In genomic region chr14:54693761-54694160, GRCh38 we compare ENCODE assay signal across 30 cellular contexts.
"Had no signal": no experiment of that assay in that cellular context is flagged by ENCODE, and none has a peak within 500 bp of the region (broad histone marks: within the 10 kb centered on the region; RNA-seq: fewer than 3 reads in every experiment).

No MANE protein-coding gene starts in this region.

- H3K27ac Mint-ChIP-seq: activated B cell treated with CpG ODN at 0.5 μM for 24 hours; activated CD4-positive, alpha-beta T cell treated with anti-CD3 and anti-CD28 coated beads, Interleukin-2, amount 10 ng/mL, durations not matched to agents 24 days and 14 days; activated naive CD8-positive, alpha-beta T cell treated with anti-CD3 and anti-CD28 coated beads, Interleukin-2, amount 50 U/mL, for 24 hours; T-helper 1 cell treated with Interleukin-12 subunit alpha and Interleukin-12 subunit beta and Interleukin-4 antibody, amounts not matched to agents 30 μg/mL and 1 μg/mL, for 36 hours had no signal

- DNase-seq: activated B cell treated with CpG ODN at 0.5 μM for 24 hours; activated CD4-positive, alpha-beta T cell treated with anti-CD3 and anti-CD28 coated beads for 1 hour; activated CD4-positive, alpha-beta T cell treated with anti-CD3 and anti-CD28 coated beads, Interleukin-2, amount 10 ng/mL, durations not matched to agents 24 days and 14 days; activated CD4-positive, alpha-beta T cell treated with anti-CD3 and anti-CD28 coated beads, Interleukin-2, amount 50 U/mL, for 48 hours; activated CD8-positive, alpha-beta memory T cell treated with anti-CD3 and anti-CD28 coated beads for 24 hours; activated effector memory CD4-positive, alpha-beta T cell treated with anti-CD3 and anti-CD28 coated beads, Interleukin-2, amount 50 U/mL, for 16 hours; activated naive CD4-positive, alpha-beta T cell treated with Interleukin-2 at 50 U/mL for 16 hours; activated naive CD8-positive, alpha-beta T cell treated with anti-CD3 and anti-CD28 coated beads, Interleukin-2, amount 50 U/mL, for 24 hours; activated T-cell treated with anti-CD3 and anti-CD28 coated beads, Interleukin-2, amount 50 U/mL, for 4 hours; amniotic stem cell; body of pancreas; cerebellar nuclear complex; Kasumi-1; KBM-7; NCI-H1105 treated with DMSO at 0.1 percent for 48 hours; NCI-H146; NCI-H187 treated with DMSO at 0.1 percent for 48 hours; NCI-H2171 treated with DMSO at 0.1 percent for 48 hours; NCI-H345; NCI-H510A; NCI-H526 treated with DMSO at 0.1 percent for 48 hours; NCI-H82; NK-92 treated with Interleukin-12 subunit alpha and Interleukin-12 subunit beta, amount 100 ng/mL, for 24 hours; OCI-M1; RPMI8226; SHP77 treated with DMSO at 0.1 percent for 48 hours had no signal

- H3K27me3 ChIP-seq: ascending aorta, body of pancreas had no signal

- H3K4me3 Mint-ChIP-seq: activated B cell treated with CpG ODN at 0.5 μM for 24 hours; activated CD4-positive, alpha-beta T cell treated with anti-CD3 and anti-CD28 coated beads, Interleukin-2, amount 10 ng/mL, durations not matched to agents 24 days and 14 days; activated naive CD8-positive, alpha-beta T cell treated with anti-CD3 and anti-CD28 coated beads, Interleukin-2, amount 50 U/mL, for 24 hours; activated T-cell treated with anti-CD3 and anti-CD28 coated beads, Interleukin-2, amount 50 U/mL, for 4 hours; T-helper 1 cell treated with Interleukin-12 subunit alpha and Interleukin-12 subunit beta and Interleukin-4 antibody, amounts not matched to agents 30 μg/mL and 1 μg/mL, for 36 hours had no signal

- H3K9me3 ChIP-seq: ascending aorta, body of pancreas had no signal

- H3K36me3 Mint-ChIP-seq: activated naive CD4-positive, alpha-beta T cell treated with anti-CD3 and anti-CD28 coated beads, Interleukin-2, amount 50 U/mL, for 72 hours had no signal

- H3K4me3 ChIP-seq: ascending aorta, body of pancreas had no signal

- H3K4me1 Mint-ChIP-seq: activated B cell treated with CpG ODN at 0.5 μM for 24 hours had no signal

- H3K27me3 Mint-ChIP-seq: activated B cell treated with CpG ODN at 0.5 μM for 24 hours had no signal

- ATAC-seq: activated naive CD4-positive, alpha-beta T cell treated with anti-CD3 and anti-CD28 coated beads, Interleukin-2, amount 50 U/mL, for 72 hours; activated naive CD8-positive, alpha-beta T cell treated with anti-CD3 and anti-CD28 coated beads, Interleukin-2, amount 50 U/mL, for 24 hours; activated T-cell treated with anti-CD3 and anti-CD28 coated beads, Interleukin-2, amount 50 U/mL, for 4 hours; body of pancreas; Panc1 had no signal

- H3K9me3 Mint-ChIP-seq: activated B cell treated with CpG ODN at 0.5 μM for 24 hours; activated CD4-positive, alpha-beta T cell treated with anti-CD3 and anti-CD28 coated beads, Interleukin-2, amount 10 ng/mL, durations not matched to agents 24 days and 14 days; activated naive CD4-positive, alpha-beta T cell treated with anti-CD3 and anti-CD28 coated beads, Interleukin-2, amount 50 U/mL, for 72 hours; activated naive CD8-positive, alpha-beta T cell treated with anti-CD3 and anti-CD28 coated beads, Interleukin-2, amount 50 U/mL, for 24 hours; activated T-cell treated with anti-CD3 and anti-CD28 coated beads, Interleukin-2, amount 50 U/mL, for 4 hours; T-helper 1 cell treated with Interleukin-12 subunit alpha and Interleukin-12 subunit beta and Interleukin-4 antibody, amounts not matched to agents 30 μg/mL and 1 μg/mL, for 36 hours had no signal

- H3K36me3 ChIP-seq: ascending aorta had no signal

- H3K27ac ChIP-seq: body of pancreas had no signal

- H3K4me1 ChIP-seq: body of pancreas had no signal
